13 cellular contexts compared by ENCODE assay signal in the genomic region with DNA sequence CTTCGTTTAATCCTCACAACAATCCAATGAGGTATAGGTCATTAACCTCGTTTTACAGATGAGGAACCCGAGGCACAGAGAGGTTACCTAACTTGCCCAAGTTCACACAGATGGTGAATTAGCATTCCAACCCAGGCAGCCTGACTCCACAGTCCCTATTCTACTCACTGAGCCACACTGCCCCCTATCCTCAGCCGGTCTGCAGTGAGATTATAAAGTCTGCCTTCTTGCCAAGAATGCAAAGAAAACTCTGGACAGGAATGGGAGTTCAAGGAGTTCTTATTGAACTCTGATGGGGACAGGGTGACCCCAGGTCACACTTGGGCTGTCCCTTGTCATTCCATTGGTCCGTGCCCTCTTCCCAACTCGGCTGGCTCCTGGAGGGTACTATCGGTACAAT.
DNase-seq lines count a peak whose midpoint lies in the region; ATAC-seq and TF ChIP-seq lines count a peak whose summit lies in the region.
"Had no signal": no experiment of that assay in that cellular context is flagged by ENCODE, and none has a peak within 500 bp of the region (broad histone marks: within the 10 kb centered on the region; RNA-seq: fewer than 3 reads in every experiment).

No MANE protein-coding gene starts in this region.

- H3K27me3 Mint-ChIP-seq in activated naive CD4-positive, alpha-beta T cell treated with anti-CD3 and anti-CD28 coated beads for 36 hours (ENCODE audit: low read depth): no peaks in the 10 kb centered on the region
- H3K27me3 Mint-ChIP-seq in activated naive CD4-positive, alpha-beta T cell treated with anti-CD3 and anti-CD28 coated beads, Interleukin-2, amount 10 ng/mL, durations not matched to agents 7 days and 5 days: peaks cover 8% of the 10 kb centered on the region

- no peak overlapping the region for H3K4me3 ChIP-seq in cardiac fibroblast (replicated peaks in 1 of 2; ENCODE audit: low read depth in 2 of 2, low read length in 2 of 2)
- H3K4me3 ChIP-seq in thyroid gland (replicated peaks in 1 of 3): no peak overlapping the region
- H3K4me3 ChIP-seq: right atrium auricular region, tibial artery had no signal

- H3K9me3 Mint-ChIP-seq in activated naive CD4-positive, alpha-beta T cell treated with anti-CD3 and anti-CD28 coated beads for 36 hours: no peaks in the 10 kb centered on the region
- no peaks in the 10 kb centered on the region for H3K9me3 Mint-ChIP-seq in activated naive CD4-positive, alpha-beta T cell treated with anti-CD3 and anti-CD28 coated beads, Interleukin-2, amount 10 ng/mL, durations not matched to agents 7 days and 5 days

- H3K4me3 Mint-ChIP-seq in activated naive CD4-positive, alpha-beta T cell treated with anti-CD3 and anti-CD28 coated beads for 36 hours: no peak overlapping the region
- H3K4me3 Mint-ChIP-seq in activated naive CD4-positive, alpha-beta T cell treated with anti-CD3 and anti-CD28 coated beads, Interleukin-2, amount 10 ng/mL, durations not matched to agents 7 days and 5 days: no peak overlapping the region

- H3K36me3 ChIP-seq in thyroid gland: no peaks in the 10 kb centered on the region
- H3K36me3 ChIP-seq: right atrium auricular region, tibial artery had no signal

- H3K9me3 ChIP-seq in thyroid gland: no peaks in the 10 kb centered on the region
- H3K9me3 ChIP-seq: right atrium auricular region, tibial artery had no signal

- WGBS in thyroid gland, 2 donors: 48 to 62% methylated on average over 7 of the region's 7 CpGs

- no peaks in the 10 kb centered on the region for H3K27me3 ChIP-seq in thyroid gland
- H3K27me3 ChIP-seq: right atrium auricular region, tibial artery had no signal

- peak; percentile 30 for DNase-seq in activated naive CD4-positive, alpha-beta T cell treated with anti-CD3 and anti-CD28 coated beads for 36 hours
- no peak for DNase-seq in activated naive CD4-positive, alpha-beta T cell treated with anti-CD3 and anti-CD28 coated beads, Interleukin-2, amount 10 ng/mL, durations not matched to agents 7 days and 5 days
- peak; percentile 54 for DNase-seq in NAMALWA (ENCODE audit: low spot score)
- peak in 1 of 2 donors; percentile 26 for DNase-seq in cardiac fibroblast (ENCODE audit: low read depth in 2 of 2)
- DNase-seq in thyroid gland: peak; percentile 30 to 34
- DNase-seq in middle frontal gyrus (ENCODE audit: extremely low spot score, low spot score): no peak
- DNase-seq: anterior cingulate cortex, NCI-H446 treated with DMSO at 0.1 percent for 48 hours, tibial artery had no signal

- no peak overlapping the region for H3K27ac ChIP-seq in thyroid gland
- H3K27ac ChIP-seq: KMS-11, right atrium auricular region, tibial artery had no signal

- intact Hi-C loops in activated naive CD4-positive, alpha-beta T cell treated with anti-CD3 and anti-CD28 coated beads for 36 hours (cut with micrococcal nuclease): no loop called here
- intact Hi-C loops in thyroid gland (cut with DNase I): no loop called here

- no peaks in the 10 kb centered on the region for H3K4me1 Mint-ChIP-seq in activated naive CD4-positive, alpha-beta T cell treated with anti-CD3 and anti-CD28 coated beads for 36 hours (ENCODE audit: low read depth)
- H3K4me1 Mint-ChIP-seq in activated naive CD4-positive, alpha-beta T cell treated with anti-CD3 and anti-CD28 coated beads, Interleukin-2, amount 10 ng/mL, durations not matched to agents 7 days and 5 days: no peaks in the 10 kb centered on the region

- H3K27ac Mint-ChIP-seq in activated naive CD4-positive, alpha-beta T cell treated with anti-CD3 and anti-CD28 coated beads for 36 hours: no peak overlapping the region
- no peak overlapping the region for H3K27ac Mint-ChIP-seq in activated naive CD4-positive, alpha-beta T cell treated with anti-CD3 and anti-CD28 coated beads, Interleukin-2, amount 10 ng/mL, durations not matched to agents 7 days and 5 days

- TF ChIP-seq POLR2A in thyroid gland (IDR thresholded peaks at IDR 0.05): no peak

- H3K4me1 ChIP-seq in thyroid gland: no peaks in the 10 kb centered on the region
- H3K4me1 ChIP-seq: right atrium auricular region, tibial artery had no signal

- ATAC-seq in GM19397 (IDR thresholded peaks at IDR 0.05; ENCODE audit: unreplicated experiment) (no peak), HG03521 (IDR thresholded peaks at IDR 0.05; ENCODE audit: unreplicated experiment) (no peak)

- no peaks in the 10 kb centered on the region for H3K36me3 Mint-ChIP-seq in activated naive CD4-positive, alpha-beta T cell treated with anti-CD3 and anti-CD28 coated beads for 36 hours (ENCODE audit: low read depth)
- H3K36me3 Mint-ChIP-seq in activated naive CD4-positive, alpha-beta T cell treated with anti-CD3 and anti-CD28 coated beads, Interleukin-2, amount 10 ng/mL, durations not matched to agents 7 days and 5 days: no peaks in the 10 kb centered on the region

- TF ChIP-seq CTCF in cardiac fibroblast (IDR thresholded peaks at IDR 0.05; ENCODE audit: low read depth, low read length) (peak; percentile 30), thyroid gland (IDR thresholded peaks at IDR 0.05) (peak in 2 of 6 experiments; percentile 25 to 28)

- CTCF ChIA-PET in activated naive CD4-positive, alpha-beta T cell treated with anti-CD3 and anti-CD28 coated beads for 36 hours (lab: Charles Lee): interaction anchor here (0.9 kb wide), 1 partner anchor 102 kb away, joined by 3 read pairs; no protein-coding TSS in a partner anchor
- CTCF ChIA-PET in activated naive CD4-positive, alpha-beta T cell treated with anti-CD3 and anti-CD28 coated beads, Interleukin-2, amount 10 ng/mL, durations not matched to agents 7 days and 5 days (lab: Charles Lee): no interaction called here

Comparison
In these comparisons a context has a peak if more than half of its experiments do, and no peak if none do; other contexts are left out.
1. DNase-seq: peak in activated naive CD4-positive, alpha-beta T cell treated with anti-CD3 and anti-CD28 coated beads for 36 hours (single experiment), NAMALWA (single experiment) and thyroid gland (2 of 2); none in activated naive CD4-positive, alpha-beta T cell treated with anti-CD3 and anti-CD28 coated beads, Interleukin-2, amount 10 ng/mL, durations not matched to agents 7 days and 5 days (single experiment) and middle frontal gyrus (single experiment).